ENCODE assay signal across 8 cellular contexts in the genomic region with DNA sequence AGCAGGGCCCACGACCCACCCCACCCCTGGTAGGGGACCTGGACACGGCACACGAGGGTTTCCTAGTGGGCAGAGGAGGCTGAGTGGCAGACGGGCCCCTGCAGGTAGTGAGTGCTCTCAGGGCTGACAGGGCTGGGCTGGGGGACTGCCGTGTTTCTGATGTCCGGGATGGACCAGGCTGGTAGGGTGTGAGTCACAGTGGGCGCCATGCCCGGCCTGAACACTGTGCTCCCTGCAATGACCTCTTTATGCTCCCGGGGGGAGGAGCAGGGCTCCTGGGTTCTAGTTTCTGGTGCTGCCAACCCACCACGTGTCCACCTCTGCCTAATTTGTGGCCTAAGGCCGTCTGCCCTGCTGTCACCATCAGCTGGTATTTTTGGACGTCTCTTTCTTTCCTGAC. TPM values are rescaled to one million over a fixed set of nuclear protein-coding genes. Genes with fewer than 3 reads are reported as not detected.
A peak's percentile ranks its signal among the peaks of the same experiment; 100 is the strongest.
DNase-seq lines count a peak whose midpoint lies in the region; ATAC-seq, FAIRE-seq and TF ChIP-seq lines count a peak whose summit lies in the region.

No MANE protein-coding gene starts in this region.

- peaks cover 3% of the 10 kb centered on the region for H3K27me3 ChIP-seq in CD8-positive, alpha-beta memory T cell (ENCODE audit: insufficient read depth, low read length, poor library complexity, severe bottlenecking)

- peaks cover 36% of the 10 kb centered on the region for H3K27me3 Mint-ChIP-seq in neural crest cell (ENCODE audit: low read depth)
- H3K27me3 Mint-ChIP-seq in CD8-positive, alpha-beta memory T cell: peaks cover 36 to 54% of the 10 kb centered on the region in 2 donors

- H3K27ac Mint-ChIP-seq in neural crest cell (ENCODE audit: unreplicated experiment): no peak overlapping the region
- H3K27ac Mint-ChIP-seq in CD8-positive, alpha-beta memory T cell: peak overlapping the region in 1 of 8 donors; percentile 45

- H3K9me3 ChIP-seq in SK-N-MC (ENCODE audit: low read depth, low read length): no peaks in the 10 kb centered on the region
- H3K9me3 ChIP-seq in CD8-positive, alpha-beta memory T cell (ENCODE audit: low read length): no peaks in the 10 kb centered on the region

- TF ChIP-seq CTCF in D721Med (IDR thresholded peaks at IDR 0.05; ENCODE audit: insufficient read depth, missing control alignments) (no peak), fibroblast of the aortic adventitia (IDR thresholded peaks at IDR 0.05; ENCODE audit: insufficient read depth, low read length) (no peak), neural crest cell (conservative IDR thresholded peaks at IDR 0.05) (no peak)

- H3K27ac ChIP-seq in SK-N-MC: no peak overlapping the region
- H3K27ac ChIP-seq in CD8-positive, alpha-beta memory T cell (ENCODE audit: low read depth, low read length): no peak overlapping the region

- H3K4me3 ChIP-seq in SK-N-MC (peak overlapping the region; percentile 78), fibroblast of the aortic adventitia (ENCODE audit: low read depth, low read length) (peak overlapping the region; percentile 81)
- no peak overlapping the region for H3K4me3 ChIP-seq in CD8-positive, alpha-beta memory T cell (ENCODE audit: low read length)

- POLR2A ChIA-PET in CD8-positive, alpha-beta memory T cell (lab: Charles Lee): no interaction called here

- no peaks in the 10 kb centered on the region for H3K4me1 ChIP-seq in CD8-positive, alpha-beta memory T cell (ENCODE audit: insufficient read depth, low read length)

- no peaks in the 10 kb centered on the region for H3K36me3 ChIP-seq in SK-N-MC (ENCODE audit: insufficient read depth, low read length)
- no peaks in the 10 kb centered on the region for H3K36me3 ChIP-seq in CD8-positive, alpha-beta memory T cell (ENCODE audit: insufficient read depth, low read length)

- CTCF ChIA-PET in CD8-positive, alpha-beta memory T cell (lab: Charles Lee): no interaction called here

- H3K9me3 Mint-ChIP-seq in neural crest cell: no peaks in the 10 kb centered on the region
- H3K9me3 Mint-ChIP-seq in CD8-positive, alpha-beta memory T cell: no peaks in the 10 kb centered on the region

- DNase-seq in D721Med (ENCODE audit: insufficient read length, low spot score) (peak; percentile 23), SK-N-MC (ENCODE audit: low read depth, low spot score) (no peak), fibroblast of the aortic adventitia (ENCODE audit: low read depth) (peak; percentile 81), neural crest cell (ENCODE audit: low read depth, low spot score) (no peak), NCI-H524 treated with DMSO at 0.1 percent for 48 hours (lab: John Stamatoyannopoulos, UW) (no peak)
- no peak for DNase-seq in activated effector memory CD4-positive, alpha-beta T cell treated with Interleukin-2 at 50 U/mL for 16 hours
- DNase-seq in CD8-positive, alpha-beta memory T cell: no peak

- peaks cover 67% of the 10 kb centered on the region for H3K4me1 Mint-ChIP-seq in neural crest cell
- H3K4me1 Mint-ChIP-seq in CD8-positive, alpha-beta memory T cell: peaks cover 15 to 21% (median 18%) of the 10 kb centered on the region in 3 donors

- no peak for ATAC-seq in HG02763 (IDR thresholded peaks at IDR 0.05; ENCODE audit: unreplicated experiment)

- peak overlapping the region; percentile 80 for H3K4me3 Mint-ChIP-seq in neural crest cell
- peak overlapping the region in 3 of 7 donors; percentile 43 to 52 (median 47) for H3K4me3 Mint-ChIP-seq in CD8-positive, alpha-beta memory T cell

- peak overlapping the region; percentile 48 for H3K9ac ChIP-seq in SK-N-MC (ENCODE audit: insufficient read length)

- H3K36me3 Mint-ChIP-seq in neural crest cell (ENCODE audit: low read depth): no peaks in the 10 kb centered on the region
- H3K36me3 Mint-ChIP-seq in CD8-positive, alpha-beta memory T cell: no peaks in the 10 kb centered on the region

- FAIRE-seq in D721Med (lab: Jason Lieb, UNC): no peak

RNA-seq across cellular contexts. Expression of gene ARHGAP23, which starts 26.3 kb away (rescaled TPM):
- total RNA-seq in fibroblast of the aortic adventitia (ENCODE audit: low replicate concordance): 36.6 and 38.3 TPM in 2 replicates
- total RNA-seq in neural crest cell: 25.7 and 30.0 TPM in 2 replicates
- 1 to 10 TPM in 1 of 2 experiments, under 1 TPM in 1; 0.48 to 1.0 TPM for total RNA-seq in CD8-positive, alpha-beta memory T cell
- polyA plus RNA-seq in CD8-positive, alpha-beta memory T cell: not detected

Comparison
In these comparisons a context has a peak if more than half of its experiments do, and no peak if none do; other contexts are left out.
1. DNase-seq: peak in D721Med (single experiment) and fibroblast of the aortic adventitia (single experiment); none in SK-N-MC (single experiment), neural crest cell (single experiment), activated effector memory CD4-positive, alpha-beta T cell treated with Interleukin-2 at 50 U/mL for 16 hours (single experiment), NCI-H524 treated with DMSO at 0.1 percent for 48 hours (single experiment) and CD8-positive, alpha-beta memory T cell (0 of 5).
2. RNA of gene ARHGAP23, which starts 26.3 kb away (total RNA-seq): 36.6 to 38.3 TPM in fibroblast of the aortic adventitia and 25.7 to 30.0 TPM in neural crest cell; 0.48 to 1.0 TPM in CD8-positive, alpha-beta memory T cell; every median in the first group is over 10 times any median in the second.